In genomic region chr1:167103236-167103894, GRCh38 we compare ENCODE assay signal across 1 cellular context.
TF ChIP-seq lines count a peak whose summit lies in the region.

No MANE protein-coding gene starts in this region.

TF ChIP-seq in HCT116, 20 proteins besides CTCF, POLR2A, EP300 and RAD21 (continued from another document):
- TF ChIP-seq ZBTB33 (IDR thresholded peaks at IDR 0.05; ENCODE audit: extremely low read depth, insufficient replicate concordance, low read length): no peak
- TF ChIP-seq, protein P1, sequence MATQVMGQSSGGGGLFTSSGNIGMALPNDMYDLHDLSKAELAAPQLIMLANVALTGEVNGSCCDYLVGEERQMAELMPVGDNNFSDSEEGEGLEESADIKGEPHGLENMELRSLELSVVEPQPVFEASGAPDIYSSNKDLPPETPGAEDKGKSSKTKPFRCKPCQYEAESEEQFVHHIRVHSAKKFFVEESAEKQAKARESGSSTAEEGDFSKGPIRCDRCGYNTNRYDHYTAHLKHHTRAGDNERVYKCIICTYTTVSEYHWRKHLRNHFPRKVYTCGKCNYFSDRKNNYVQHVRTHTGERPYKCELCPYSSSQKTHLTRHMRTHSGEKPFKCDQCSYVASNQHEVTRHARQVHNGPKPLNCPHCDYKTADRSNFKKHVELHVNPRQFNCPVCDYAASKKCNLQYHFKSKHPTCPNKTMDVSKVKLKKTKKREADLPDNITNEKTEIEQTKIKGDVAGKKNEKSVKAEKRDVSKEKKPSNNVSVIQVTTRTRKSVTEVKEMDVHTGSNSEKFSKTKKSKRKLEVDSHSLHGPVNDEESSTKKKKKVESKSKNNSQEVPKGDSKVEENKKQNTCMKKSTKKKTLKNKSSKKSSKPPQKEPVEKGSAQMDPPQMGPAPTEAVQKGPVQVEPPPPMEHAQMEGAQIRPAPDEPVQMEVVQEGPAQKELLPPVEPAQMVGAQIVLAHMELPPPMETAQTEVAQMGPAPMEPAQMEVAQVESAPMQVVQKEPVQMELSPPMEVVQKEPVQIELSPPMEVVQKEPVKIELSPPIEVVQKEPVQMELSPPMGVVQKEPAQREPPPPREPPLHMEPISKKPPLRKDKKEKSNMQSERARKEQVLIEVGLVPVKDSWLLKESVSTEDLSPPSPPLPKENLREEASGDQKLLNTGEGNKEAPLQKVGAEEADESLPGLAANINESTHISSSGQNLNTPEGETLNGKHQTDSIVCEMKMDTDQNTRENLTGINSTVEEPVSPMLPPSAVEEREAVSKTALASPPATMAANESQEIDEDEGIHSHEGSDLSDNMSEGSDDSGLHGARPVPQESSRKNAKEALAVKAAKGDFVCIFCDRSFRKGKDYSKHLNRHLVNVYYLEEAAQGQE (IDR thresholded peaks at IDR 0.05; ENCODE audit: low read depth): no peak
TF ChIP-seq in HCT116: peak in this region for 0.
